1 cellular context compared by ENCODE assay signal in the genomic region with DNA sequence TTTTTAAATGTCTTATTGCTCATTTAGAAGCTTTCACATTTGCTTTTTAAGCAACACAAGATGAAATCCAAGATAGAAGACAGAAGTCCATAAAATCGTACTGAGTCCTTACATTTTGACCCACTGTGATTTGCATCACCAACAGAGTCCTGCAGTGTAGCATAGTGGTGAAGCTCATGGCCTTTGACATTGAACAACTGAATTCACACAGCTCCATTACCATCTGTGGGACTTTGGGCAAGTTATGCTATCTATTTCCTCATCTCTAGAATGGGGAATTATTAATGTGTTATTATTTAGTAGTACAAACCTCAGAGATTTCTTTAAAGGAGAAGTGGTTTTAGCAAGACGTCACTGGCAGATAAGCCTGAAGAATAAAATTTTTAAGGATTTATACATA.
TF ChIP-seq lines count a peak whose summit lies in the region.

No MANE protein-coding gene starts in this region.

TF ChIP-seq in GM12878, 131 proteins besides CTCF, POLR2A, EP300 and RAD21:
- TF ChIP-seq ZBED1 (IDR thresholded peaks at IDR 0.05; ENCODE audit: borderline replicate concordance), result no peak
- no peak for TF ChIP-seq MYC (IDR thresholded peaks at IDR 0.05; ENCODE audit: insufficient read depth, insufficient read length, insufficient replicate concordance, low read length, severe bottlenecking)
- TF ChIP-seq, protein P1, sequence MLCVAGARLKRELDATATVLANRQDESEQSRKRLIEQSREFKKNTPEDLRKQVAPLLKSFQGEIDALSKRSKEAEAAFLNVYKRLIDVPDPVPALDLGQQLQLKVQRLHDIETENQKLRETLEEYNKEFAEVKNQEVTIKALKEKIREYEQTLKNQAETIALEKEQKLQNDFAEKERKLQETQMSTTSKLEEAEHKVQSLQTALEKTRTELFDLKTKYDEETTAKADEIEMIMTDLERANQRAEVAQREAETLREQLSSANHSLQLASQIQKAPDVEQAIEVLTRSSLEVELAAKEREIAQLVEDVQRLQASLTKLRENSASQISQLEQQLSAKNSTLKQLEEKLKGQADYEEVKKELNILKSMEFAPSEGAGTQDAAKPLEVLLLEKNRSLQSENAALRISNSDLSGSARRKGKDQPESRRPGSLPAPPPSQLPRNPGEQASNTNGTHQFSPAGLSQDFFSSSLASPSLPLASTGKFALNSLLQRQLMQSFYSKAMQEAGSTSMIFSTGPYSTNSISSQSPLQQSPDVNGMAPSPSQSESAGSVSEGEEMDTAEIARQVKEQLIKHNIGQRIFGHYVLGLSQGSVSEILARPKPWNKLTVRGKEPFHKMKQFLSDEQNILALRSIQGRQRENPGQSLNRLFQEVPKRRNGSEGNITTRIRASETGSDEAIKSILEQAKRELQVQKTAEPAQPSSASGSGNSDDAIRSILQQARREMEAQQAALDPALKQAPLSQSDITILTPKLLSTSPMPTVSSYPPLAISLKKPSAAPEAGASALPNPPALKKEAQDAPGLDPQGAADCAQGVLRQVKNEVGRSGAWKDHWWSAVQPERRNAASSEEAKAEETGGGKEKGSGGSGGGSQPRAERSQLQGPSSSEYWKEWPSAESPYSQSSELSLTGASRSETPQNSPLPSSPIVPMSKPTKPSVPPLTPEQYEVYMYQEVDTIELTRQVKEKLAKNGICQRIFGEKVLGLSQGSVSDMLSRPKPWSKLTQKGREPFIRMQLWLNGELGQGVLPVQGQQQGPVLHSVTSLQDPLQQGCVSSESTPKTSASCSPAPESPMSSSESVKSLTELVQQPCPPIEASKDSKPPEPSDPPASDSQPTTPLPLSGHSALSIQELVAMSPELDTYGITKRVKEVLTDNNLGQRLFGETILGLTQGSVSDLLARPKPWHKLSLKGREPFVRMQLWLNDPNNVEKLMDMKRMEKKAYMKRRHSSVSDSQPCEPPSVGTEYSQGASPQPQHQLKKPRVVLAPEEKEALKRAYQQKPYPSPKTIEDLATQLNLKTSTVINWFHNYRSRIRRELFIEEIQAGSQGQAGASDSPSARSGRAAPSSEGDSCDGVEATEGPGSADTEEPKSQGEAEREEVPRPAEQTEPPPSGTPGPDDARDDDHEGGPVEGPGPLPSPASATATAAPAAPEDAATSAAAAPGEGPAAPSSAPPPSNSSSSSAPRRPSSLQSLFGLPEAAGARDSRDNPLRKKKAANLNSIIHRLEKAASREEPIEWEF (IDR thresholded peaks at IDR 0.05; ENCODE audit: insufficient replicate concordance, low read depth, low read length), result no peak
- TF ChIP-seq, protein P2, sequence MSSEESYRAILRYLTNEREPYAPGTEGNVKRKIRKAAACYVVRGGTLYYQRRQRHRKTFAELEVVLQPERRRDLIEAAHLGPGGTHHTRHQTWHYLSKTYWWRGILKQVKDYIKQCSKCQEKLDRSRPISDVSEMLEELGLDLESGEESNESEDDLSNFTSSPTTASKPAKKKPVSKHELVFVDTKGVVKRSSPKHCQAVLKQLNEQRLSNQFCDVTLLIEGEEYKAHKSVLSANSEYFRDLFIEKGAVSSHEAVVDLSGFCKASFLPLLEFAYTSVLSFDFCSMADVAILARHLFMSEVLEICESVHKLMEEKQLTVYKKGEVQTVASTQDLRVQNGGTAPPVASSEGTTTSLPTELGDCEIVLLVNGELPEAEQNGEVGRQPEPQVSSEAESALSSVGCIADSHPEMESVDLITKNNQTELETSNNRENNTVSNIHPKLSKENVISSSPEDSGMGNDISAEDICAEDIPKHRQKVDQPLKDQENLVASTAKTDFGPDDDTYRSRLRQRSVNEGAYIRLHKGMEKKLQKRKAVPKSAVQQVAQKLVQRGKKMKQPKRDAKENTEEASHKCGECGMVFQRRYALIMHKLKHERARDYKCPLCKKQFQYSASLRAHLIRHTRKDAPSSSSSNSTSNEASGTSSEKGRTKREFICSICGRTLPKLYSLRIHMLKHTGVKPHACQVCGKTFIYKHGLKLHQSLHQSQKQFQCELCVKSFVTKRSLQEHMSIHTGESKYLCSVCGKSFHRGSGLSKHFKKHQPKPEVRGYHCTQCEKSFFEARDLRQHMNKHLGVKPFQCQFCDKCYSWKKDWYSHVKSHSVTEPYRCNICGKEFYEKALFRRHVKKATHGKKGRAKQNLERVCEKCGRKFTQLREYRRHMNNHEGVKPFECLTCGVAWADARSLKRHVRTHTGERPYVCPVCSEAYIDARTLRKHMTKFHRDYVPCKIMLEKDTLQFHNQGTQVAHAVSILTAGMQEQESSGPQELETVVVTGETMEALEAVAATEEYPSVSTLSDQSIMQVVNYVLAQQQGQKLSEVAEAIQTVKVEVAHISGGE (CRISPR knock-in tag; IDR thresholded peaks at IDR 0.05), result no peak
- TF ChIP-seq SMAD5 (IDR thresholded peaks at IDR 0.05; ENCODE audit: low read depth), result no peak
